In the genomic region with DNA sequence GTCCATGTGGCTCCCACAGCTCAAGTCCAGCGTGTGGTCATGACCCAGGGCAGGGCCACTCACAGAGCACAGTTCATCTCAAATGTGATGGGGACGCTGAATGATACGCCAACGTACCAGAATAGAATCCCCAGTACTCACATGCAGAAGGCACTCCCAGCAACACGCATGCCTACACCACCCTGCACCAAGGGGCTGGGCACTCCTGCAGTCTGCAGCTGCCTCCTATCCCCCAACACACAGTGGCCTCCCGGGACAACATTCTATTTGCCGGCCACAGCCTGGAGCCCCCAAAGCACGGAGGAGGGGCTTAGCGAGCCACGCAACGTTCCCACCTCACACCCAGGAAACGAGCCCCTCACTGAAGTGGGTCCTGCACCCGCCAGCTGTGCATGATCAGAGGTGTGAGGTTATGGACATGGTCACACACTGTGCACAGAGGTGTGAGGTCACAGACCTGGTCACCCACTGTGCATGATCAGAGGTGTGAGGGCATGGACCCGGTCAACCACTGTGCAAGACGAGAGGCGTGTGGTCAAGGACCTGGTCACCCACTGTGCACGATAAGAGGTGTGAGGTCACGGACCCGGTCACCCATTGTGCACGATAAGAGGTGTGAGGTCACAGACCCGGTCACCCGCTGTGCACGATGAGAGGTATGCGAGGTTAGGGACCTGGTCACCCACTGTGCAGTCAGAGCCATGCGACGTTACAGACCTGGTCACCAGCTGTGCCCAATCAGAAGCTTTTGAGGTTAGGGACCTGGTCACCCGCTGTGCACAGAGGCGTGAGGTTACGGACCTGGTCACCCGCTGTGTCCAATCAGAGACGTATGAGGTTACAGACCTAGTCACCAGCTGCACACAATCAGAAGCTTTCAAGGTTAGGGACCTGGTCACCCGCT, we compare ENCODE assay signal across 12 cellular contexts.
"Had no signal": no experiment of that assay in that cellular context is flagged by ENCODE, and none has a peak within 500 bp of the region (broad histone marks: within the 10 kb centered on the region; RNA-seq: fewer than 3 reads in every experiment).

No MANE protein-coding gene starts in this region.

- H3K36me3 ChIP-seq: transverse colon had no signal

- H3K4me3 ChIP-seq: heart left ventricle, transverse colon had no signal

- H3K4me3 Mint-ChIP-seq: activated CD4-positive, alpha-beta memory T cell treated with anti-CD3 and anti-CD28 coated beads, Interleukin-2, amount 10 ng/mL, durations not matched to agents 7 days and 5 days; activated naive CD8-positive, alpha-beta T cell treated with anti-CD3 and anti-CD28 coated beads, Interleukin-2, amount 10 ng/mL, durations not matched to agents 7 days and 5 days; mesothelial cell of epicardium had no signal

- H3K9me3 Mint-ChIP-seq: activated CD4-positive, alpha-beta memory T cell treated with anti-CD3 and anti-CD28 coated beads, Interleukin-2, amount 10 ng/mL, durations not matched to agents 7 days and 5 days; activated naive CD8-positive, alpha-beta T cell treated with anti-CD3 and anti-CD28 coated beads, Interleukin-2, amount 10 ng/mL, durations not matched to agents 7 days and 5 days; mesothelial cell of epicardium had no signal

- H3K27me3 ChIP-seq: heart left ventricle, transverse colon had no signal

- H3K36me3 Mint-ChIP-seq: activated naive CD8-positive, alpha-beta T cell treated with anti-CD3 and anti-CD28 coated beads, Interleukin-2, amount 10 ng/mL, durations not matched to agents 7 days and 5 days; mesothelial cell of epicardium had no signal

- H3K27ac Mint-ChIP-seq: activated CD4-positive, alpha-beta memory T cell treated with anti-CD3 and anti-CD28 coated beads, Interleukin-2, amount 10 ng/mL, durations not matched to agents 7 days and 5 days; activated naive CD8-positive, alpha-beta T cell treated with anti-CD3 and anti-CD28 coated beads, Interleukin-2, amount 10 ng/mL, durations not matched to agents 7 days and 5 days; mesothelial cell of epicardium had no signal

- H3K27ac ChIP-seq: heart left ventricle, transverse colon had no signal

- DNase-seq: activated CD4-positive, alpha-beta memory T cell treated with anti-CD3 and anti-CD28 coated beads, Interleukin-2, amount 10 ng/mL, durations not matched to agents 7 days and 5 days; activated naive CD8-positive, alpha-beta T cell treated with anti-CD3 and anti-CD28 coated beads, Interleukin-2, amount 10 ng/mL, durations not matched to agents 7 days and 5 days; activated T-cell treated with anti-CD3 and anti-CD28 coated beads, Interleukin-2, amount 50 U/mL, for 48 hours; anterior cingulate cortex; cortex of kidney; effector CD8-positive, alpha-beta T cell; right cardiac atrium; stimulated activated naive CD4-positive, alpha-beta T cell; SW 1271; transverse colon had no signal

- H3K9me3 ChIP-seq: heart left ventricle, transverse colon had no signal
